Comparison of ENCODE assay signal across 8 cellular contexts in genomic region chr13:26436914-26437313, GRCh38.
"Had no signal": no experiment of that assay in that cellular context is flagged by ENCODE, and none has a peak within 500 bp of the region (broad histone marks: within the 10 kb centered on the region; RNA-seq: fewer than 3 reads in every experiment).

No MANE protein-coding gene starts in this region.

- H3K4me3 ChIP-seq: GM12878 had no signal

- FAIRE-seq: G401.6, GM12878, GM12891, GM12892, GM18507, GM19239 had no signal

- DNase-seq: GDM1, GF-D8 had no signal
